Comparison of ENCODE assay signal across 1 cellular context in genomic region chr3:42053476-42053875, GRCh38.
A peak's percentile ranks its signal among the peaks of the same experiment; 100 is the strongest.
TF ChIP-seq lines count a peak whose summit lies in the region.

No MANE protein-coding gene starts in this region.

TF ChIP-seq in HepG2, 621 proteins besides CTCF, POLR2A, EP300 and RAD21 (continued from another document and continues in another):
- TF ChIP-seq, protein P1, sequence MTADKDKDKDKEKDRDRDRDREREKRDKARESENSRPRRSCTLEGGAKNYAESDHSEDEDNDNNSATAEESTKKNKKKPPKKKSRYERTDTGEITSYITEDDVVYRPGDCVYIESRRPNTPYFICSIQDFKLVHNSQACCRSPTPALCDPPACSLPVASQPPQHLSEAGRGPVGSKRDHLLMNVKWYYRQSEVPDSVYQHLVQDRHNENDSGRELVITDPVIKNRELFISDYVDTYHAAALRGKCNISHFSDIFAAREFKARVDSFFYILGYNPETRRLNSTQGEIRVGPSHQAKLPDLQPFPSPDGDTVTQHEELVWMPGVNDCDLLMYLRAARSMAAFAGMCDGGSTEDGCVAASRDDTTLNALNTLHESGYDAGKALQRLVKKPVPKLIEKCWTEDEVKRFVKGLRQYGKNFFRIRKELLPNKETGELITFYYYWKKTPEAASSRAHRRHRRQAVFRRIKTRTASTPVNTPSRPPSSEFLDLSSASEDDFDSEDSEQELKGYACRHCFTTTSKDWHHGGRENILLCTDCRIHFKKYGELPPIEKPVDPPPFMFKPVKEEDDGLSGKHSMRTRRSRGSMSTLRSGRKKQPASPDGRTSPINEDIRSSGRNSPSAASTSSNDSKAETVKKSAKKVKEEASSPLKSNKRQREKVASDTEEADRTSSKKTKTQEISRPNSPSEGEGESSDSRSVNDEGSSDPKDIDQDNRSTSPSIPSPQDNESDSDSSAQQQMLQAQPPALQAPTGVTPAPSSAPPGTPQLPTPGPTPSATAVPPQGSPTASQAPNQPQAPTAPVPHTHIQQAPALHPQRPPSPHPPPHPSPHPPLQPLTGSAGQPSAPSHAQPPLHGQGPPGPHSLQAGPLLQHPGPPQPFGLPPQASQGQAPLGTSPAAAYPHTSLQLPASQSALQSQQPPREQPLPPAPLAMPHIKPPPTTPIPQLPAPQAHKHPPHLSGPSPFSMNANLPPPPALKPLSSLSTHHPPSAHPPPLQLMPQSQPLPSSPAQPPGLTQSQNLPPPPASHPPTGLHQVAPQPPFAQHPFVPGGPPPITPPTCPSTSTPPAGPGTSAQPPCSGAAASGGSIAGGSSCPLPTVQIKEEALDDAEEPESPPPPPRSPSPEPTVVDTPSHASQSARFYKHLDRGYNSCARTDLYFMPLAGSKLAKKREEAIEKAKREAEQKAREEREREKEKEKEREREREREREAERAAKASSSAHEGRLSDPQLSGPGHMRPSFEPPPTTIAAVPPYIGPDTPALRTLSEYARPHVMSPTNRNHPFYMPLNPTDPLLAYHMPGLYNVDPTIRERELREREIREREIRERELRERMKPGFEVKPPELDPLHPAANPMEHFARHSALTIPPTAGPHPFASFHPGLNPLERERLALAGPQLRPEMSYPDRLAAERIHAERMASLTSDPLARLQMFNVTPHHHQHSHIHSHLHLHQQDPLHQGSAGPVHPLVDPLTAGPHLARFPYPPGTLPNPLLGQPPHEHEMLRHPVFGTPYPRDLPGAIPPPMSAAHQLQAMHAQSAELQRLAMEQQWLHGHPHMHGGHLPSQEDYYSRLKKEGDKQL (CRISPR knock-in tag; IDR thresholded peaks at IDR 0.05; ENCODE audit: low read depth), result no peak
- TF ChIP-seq PHF20 (CRISPR knock-in tag; IDR thresholded peaks at IDR 0.05), result no peak
- no peak for TF ChIP-seq GPN1 (CRISPR knock-in tag; IDR thresholded peaks at IDR 0.05; ENCODE audit: borderline replicate concordance)
- TF ChIP-seq PTBP1 (IDR thresholded peaks at IDR 0.05; ENCODE audit: low read depth, low read length, poor library complexity, severe bottlenecking), result no peak
- no peak for TF ChIP-seq ZNF850 (CRISPR knock-in tag; conservative IDR thresholded peaks at IDR 0.05)
- TF ChIP-seq, protein P2, sequence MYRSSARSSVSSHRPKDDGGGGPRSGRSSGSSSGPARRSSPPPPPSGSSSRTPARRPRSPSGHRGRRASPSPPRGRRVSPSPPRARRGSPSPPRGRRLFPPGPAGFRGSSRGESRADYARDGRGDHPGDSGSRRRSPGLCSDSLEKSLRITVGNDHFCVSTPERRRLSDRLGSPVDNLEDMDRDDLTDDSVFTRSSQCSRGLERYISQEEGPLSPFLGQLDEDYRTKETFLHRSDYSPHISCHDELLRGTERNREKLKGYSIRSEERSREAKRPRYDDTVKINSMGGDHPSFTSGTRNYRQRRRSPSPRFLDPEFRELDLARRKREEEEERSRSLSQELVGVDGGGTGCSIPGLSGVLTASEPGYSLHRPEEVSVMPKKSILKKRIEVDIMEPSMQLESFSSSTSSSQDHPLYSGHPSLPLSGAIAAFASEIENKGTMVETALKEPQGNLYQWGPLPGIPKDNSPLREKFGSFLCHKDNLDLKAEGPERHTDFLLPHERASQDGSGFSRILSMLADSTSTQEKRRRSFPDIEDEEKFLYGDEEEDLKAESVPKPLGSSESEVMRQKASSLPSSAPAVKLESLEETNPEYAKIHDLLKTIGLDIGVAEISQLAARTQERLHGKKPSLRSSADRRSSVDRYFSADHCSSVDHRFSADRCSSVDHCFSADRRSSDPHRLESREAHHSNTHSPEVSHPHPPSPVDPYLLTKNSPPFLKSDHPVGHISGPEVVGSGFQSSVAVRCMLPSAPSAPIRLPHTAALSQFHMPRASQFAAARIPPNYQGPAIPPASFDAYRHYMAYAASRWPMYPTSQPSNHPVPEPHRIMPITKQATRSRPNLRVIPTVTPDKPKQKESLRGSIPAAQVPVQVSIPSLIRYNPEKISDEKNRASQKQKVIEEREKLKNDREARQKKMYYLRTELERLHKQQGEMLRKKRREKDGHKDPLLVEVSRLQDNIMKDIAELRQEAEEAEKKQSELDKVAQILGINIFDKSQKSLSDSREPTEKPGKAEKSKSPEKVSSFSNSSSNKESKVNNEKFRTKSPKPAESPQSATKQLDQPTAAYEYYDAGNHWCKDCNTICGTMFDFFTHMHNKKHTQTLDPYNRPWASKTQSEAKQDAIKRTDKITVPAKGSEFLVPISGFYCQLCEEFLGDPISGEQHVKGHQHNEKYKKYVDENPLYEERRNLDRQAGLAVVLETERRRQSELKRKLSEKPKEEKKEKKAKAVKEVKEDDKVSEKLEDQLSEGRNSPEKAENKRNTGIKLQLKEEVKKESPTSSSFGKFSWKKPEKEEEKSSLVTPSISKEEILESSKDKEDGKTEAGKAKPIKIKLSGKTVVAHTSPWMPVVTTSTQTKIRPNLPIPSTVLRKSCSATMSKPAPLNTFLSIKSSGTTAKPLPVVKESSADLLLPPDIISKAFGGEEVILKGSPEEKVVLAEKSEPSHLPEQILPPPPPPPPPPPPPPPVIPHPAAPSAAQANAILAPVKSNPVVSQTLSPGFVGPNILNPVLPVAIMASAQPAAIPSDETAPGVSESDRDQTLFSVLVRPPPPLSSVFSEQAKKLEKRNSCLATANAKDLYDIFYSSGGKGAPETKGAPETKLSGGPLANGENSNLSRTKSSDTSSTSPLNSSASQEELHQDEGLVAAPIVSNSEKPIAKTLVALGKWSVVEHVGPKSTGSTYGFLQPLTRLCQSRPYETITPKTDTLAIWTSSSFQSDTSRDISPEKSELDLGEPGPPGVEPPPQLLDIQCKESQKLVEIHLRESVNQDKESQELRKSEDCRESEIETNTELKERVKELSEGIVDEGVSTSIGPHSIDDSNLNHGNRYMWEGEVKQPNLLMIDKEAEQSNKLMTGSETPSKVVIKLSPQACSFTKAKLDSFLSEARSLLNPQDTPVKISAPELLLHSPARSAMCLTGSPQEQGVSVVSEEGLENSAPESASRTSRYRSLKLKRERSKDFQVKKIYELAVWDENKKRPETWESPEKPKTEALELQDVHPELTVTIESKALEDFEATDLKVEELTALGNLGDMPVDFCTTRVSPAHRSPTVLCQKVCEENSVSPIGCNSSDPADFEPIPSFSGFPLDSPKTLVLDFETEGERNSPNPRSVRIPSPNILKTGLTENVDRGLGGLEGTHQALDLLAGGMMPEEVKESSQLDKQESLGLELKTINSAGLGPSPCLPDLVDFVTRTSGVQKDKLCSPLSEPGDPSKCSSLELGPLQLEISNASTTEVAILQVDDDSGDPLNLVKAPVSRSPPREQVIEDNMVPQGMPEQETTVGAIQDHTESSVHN (CRISPR knock-in tag; IDR thresholded peaks at IDR 0.05), result no peak
- TF ChIP-seq SYNCRIP (IDR thresholded peaks at IDR 0.05; ENCODE audit: insufficient read depth, low read depth, low read length), result no peak
- no peak for TF ChIP-seq ZMYM3 (CRISPR knock-in tag; IDR thresholded peaks at IDR 0.05)
- TF ChIP-seq ZBTB42 (CRISPR knock-in tag; IDR thresholded peaks at IDR 0.05), result no peak
- no peak for TF ChIP-seq ZNF7 (CRISPR knock-in tag; IDR thresholded peaks at IDR 0.05)
- peak; percentile 65 for TF ChIP-seq ZFX (CRISPR knock-in tag; IDR thresholded peaks at IDR 0.05; ENCODE audit: low read depth)
- no peak for TF ChIP-seq JUNB (CRISPR knock-in tag; IDR thresholded peaks at IDR 0.05; ENCODE audit: borderline replicate concordance)
- no peak for TF ChIP-seq KDM4B (CRISPR knock-in tag; IDR thresholded peaks at IDR 0.05)
- TF ChIP-seq, protein P3, sequence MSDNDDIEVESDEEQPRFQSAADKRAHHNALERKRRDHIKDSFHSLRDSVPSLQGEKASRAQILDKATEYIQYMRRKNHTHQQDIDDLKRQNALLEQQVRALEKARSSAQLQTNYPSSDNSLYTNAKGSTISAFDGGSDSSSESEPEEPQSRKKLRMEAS (IDR thresholded peaks at IDR 0.05), result no peak; the same call in none of the 2 replicates
- TF ChIP-seq, protein P4, sequence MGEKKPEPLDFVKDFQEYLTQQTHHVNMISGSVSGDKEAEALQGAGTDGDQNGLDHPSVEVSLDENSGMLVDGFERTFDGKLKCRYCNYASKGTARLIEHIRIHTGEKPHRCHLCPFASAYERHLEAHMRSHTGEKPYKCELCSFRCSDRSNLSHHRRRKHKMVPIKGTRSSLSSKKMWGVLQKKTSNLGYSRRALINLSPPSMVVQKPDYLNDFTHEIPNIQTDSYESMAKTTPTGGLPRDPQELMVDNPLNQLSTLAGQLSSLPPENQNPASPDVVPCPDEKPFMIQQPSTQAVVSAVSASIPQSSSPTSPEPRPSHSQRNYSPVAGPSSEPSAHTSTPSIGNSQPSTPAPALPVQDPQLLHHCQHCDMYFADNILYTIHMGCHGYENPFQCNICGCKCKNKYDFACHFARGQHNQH (CRISPR knock-in tag; IDR thresholded peaks at IDR 0.05), result no peak
- TF ChIP-seq, protein P5, sequence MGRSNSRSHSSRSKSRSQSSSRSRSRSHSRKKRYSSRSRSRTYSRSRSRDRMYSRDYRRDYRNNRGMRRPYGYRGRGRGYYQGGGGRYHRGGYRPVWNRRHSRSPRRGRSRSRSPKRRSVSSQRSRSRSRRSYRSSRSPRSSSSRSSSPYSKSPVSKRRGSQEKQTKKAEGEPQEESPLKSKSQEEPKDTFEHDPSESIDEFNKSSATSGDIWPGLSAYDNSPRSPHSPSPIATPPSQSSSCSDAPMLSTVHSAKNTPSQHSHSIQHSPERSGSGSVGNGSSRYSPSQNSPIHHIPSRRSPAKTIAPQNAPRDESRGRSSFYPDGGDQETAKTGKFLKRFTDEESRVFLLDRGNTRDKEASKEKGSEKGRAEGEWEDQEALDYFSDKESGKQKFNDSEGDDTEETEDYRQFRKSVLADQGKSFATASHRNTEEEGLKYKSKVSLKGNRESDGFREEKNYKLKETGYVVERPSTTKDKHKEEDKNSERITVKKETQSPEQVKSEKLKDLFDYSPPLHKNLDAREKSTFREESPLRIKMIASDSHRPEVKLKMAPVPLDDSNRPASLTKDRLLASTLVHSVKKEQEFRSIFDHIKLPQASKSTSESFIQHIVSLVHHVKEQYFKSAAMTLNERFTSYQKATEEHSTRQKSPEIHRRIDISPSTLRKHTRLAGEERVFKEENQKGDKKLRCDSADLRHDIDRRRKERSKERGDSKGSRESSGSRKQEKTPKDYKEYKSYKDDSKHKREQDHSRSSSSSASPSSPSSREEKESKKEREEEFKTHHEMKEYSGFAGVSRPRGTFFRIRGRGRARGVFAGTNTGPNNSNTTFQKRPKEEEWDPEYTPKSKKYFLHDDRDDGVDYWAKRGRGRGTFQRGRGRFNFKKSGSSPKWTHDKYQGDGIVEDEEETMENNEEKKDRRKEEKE (IDR thresholded peaks at IDR 0.05), result no peak
- no peak for TF ChIP-seq KAT8 (CRISPR knock-in tag; IDR thresholded peaks at IDR 0.05)
- TF ChIP-seq NPAS2 (CRISPR knock-in tag; IDR thresholded peaks at IDR 0.05; ENCODE audit: borderline replicate concordance), result no peak
- TF ChIP-seq, protein P6, sequence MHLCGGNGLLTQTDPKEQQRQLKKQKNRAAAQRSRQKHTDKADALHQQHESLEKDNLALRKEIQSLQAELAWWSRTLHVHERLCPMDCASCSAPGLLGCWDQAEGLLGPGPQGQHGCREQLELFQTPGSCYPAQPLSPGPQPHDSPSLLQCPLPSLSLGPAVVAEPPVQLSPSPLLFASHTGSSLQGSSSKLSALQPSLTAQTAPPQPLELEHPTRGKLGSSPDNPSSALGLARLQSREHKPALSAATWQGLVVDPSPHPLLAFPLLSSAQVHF (CRISPR knock-in tag; IDR thresholded peaks at IDR 0.05), result no peak
- TF ChIP-seq HMG20A (CRISPR knock-in tag; IDR thresholded peaks at IDR 0.05; ENCODE audit: borderline replicate concordance), result 0 out of 2 replicates have a peak, but pooled peaks have one; percentile 20
- no peak for TF ChIP-seq IRF1 (CRISPR knock-in tag; IDR thresholded peaks at IDR 0.05; ENCODE audit: low read depth)
- TF ChIP-seq, protein P7, sequence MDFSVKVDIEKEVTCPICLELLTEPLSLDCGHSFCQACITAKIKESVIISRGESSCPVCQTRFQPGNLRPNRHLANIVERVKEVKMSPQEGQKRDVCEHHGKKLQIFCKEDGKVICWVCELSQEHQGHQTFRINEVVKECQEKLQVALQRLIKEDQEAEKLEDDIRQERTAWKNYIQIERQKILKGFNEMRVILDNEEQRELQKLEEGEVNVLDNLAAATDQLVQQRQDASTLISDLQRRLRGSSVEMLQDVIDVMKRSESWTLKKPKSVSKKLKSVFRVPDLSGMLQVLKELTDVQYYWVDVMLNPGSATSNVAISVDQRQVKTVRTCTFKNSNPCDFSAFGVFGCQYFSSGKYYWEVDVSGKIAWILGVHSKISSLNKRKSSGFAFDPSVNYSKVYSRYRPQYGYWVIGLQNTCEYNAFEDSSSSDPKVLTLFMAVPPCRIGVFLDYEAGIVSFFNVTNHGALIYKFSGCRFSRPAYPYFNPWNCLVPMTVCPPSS (IDR thresholded peaks at IDR 0.05), result no peak
- TF ChIP-seq ARID2 (CRISPR knock-in tag; IDR thresholded peaks at IDR 0.05; ENCODE audit: borderline replicate concordance), result no peak
- TF ChIP-seq KMT2A (CRISPR knock-in tag; IDR thresholded peaks at IDR 0.05), result 0 out of 2 replicates have a peak, but pooled peaks have one; percentile 20
- no peak for TF ChIP-seq JUN (CRISPR knock-in tag; IDR thresholded peaks at IDR 0.05)
- no peak for TF ChIP-seq CAMTA2 (CRISPR knock-in tag; IDR thresholded peaks at IDR 0.05; ENCODE audit: borderline replicate concordance)
- no peak for TF ChIP-seq CEBPG (CRISPR knock-in tag; IDR thresholded peaks at IDR 0.05)
- no peak for TF ChIP-seq MIER3 (CRISPR knock-in tag; IDR thresholded peaks at IDR 0.05; ENCODE audit: borderline replicate concordance)
- no peak for TF ChIP-seq NCOR1 (IDR thresholded peaks at IDR 0.05; ENCODE audit: borderline replicate concordance, low read length)
- no peak for TF ChIP-seq ZKSCAN1 (IDR thresholded peaks at IDR 0.05; ENCODE audit: low read length)
- TF ChIP-seq MYC (CRISPR knock-in tag; IDR thresholded peaks at IDR 0.05; ENCODE audit: borderline replicate concordance), result no peak
- TF ChIP-seq MXD3 (CRISPR knock-in tag; IDR thresholded peaks at IDR 0.05), result no peak
- no peak for TF ChIP-seq STAT6 (CRISPR knock-in tag; IDR thresholded peaks at IDR 0.05; ENCODE audit: borderline replicate concordance)
